22 cellular contexts compared by ENCODE assay signal in the genomic region with DNA sequence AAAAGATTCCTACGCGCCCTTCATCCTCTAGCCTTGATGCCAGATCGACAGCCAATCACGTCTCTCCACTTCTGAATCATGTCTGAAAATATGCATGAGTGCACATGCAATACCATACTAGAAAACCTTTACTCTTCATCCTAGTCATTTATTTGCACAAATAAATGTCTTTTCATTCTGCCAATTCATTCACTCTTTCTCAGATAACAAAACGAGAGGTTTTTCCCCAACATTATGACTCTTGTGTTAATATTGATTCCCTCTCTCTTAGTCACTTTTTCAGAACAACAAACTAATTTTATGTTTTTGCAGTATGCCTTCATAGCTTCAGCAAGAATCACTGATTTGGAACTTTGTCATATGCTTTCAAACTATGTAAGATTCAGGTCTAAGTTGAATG.
DNase-seq lines count a peak whose midpoint lies in the region; ATAC-seq and TF ChIP-seq lines count a peak whose summit lies in the region.
"Had no signal": no experiment of that assay in that cellular context is flagged by ENCODE, and none has a peak within 500 bp of the region (broad histone marks: within the 10 kb centered on the region; RNA-seq: fewer than 3 reads in every experiment).

No MANE protein-coding gene starts in this region.

- peaks cover 12% of the 10 kb centered on the region for H3K4me1 ChIP-seq in PC-3 (ENCODE audit: insufficient read depth, low read length)
- H3K4me1 ChIP-seq in heart left ventricle: no peaks in the 10 kb centered on the region
- H3K4me1 ChIP-seq: BE2C, Caco-2 had no signal

- peak overlapping the region; percentile 47; the same call in 1 of the 2 replicates for H3K4me2 ChIP-seq in PC-3 (ENCODE audit: low read length)

- DNase-seq in Caki2 (ENCODE audit: low read depth): peak; percentile 60
- peak; percentile 57 for DNase-seq in PC-3
- DNase-seq in hepatic stellate cell (ENCODE audit: low spot score): peak; percentile 1
- DNase-seq in Kasumi-1 (lab: John Stamatoyannopoulos, UW): no peak
- DNase-seq in heart left ventricle: no peak
- DNase-seq: 8988T; ACHN; BE2C; Caco-2; CD4-positive, alpha-beta T cell; CD8-positive, alpha-beta T cell; DMS 273 treated with DMSO at 0.1 percent for 48 hours; DMS153; DMS53; DMS79; DND-41; EL; GDM1 had no signal

- H3K27ac ChIP-seq in PC-3 (ENCODE audit: low read length): peak overlapping the region; percentile 46
- H3K27ac ChIP-seq in heart left ventricle: no peak overlapping the region
- H3K27ac ChIP-seq: BLaER1 treated with 17β-estradiol and CSF1 and Interleukin-3, amounts not matched to agents 10 nM and 100 nM; C4-2B had no signal

- 79 to 88% (median 83%) methylated on average over 5 of the region's 5 CpGs for WGBS in heart left ventricle, 4 donors

- intact Hi-C loops in PC-3 (cut with micrococcal nuclease) (no loop called here), heart left ventricle (cut with DNase I) (no loop called here)

- no peaks in the 10 kb centered on the region for H3K36me3 ChIP-seq in PC-3 (ENCODE audit: low read depth, low read length)
- no peaks in the 10 kb centered on the region for H3K36me3 ChIP-seq in heart left ventricle
- H3K36me3 ChIP-seq: BE2C; BLaER1 treated with 17β-estradiol and CSF1 and Interleukin-3, amounts not matched to agents 10 nM and 100 nM had no signal

- no peaks in the 10 kb centered on the region for H3K9me2 ChIP-seq in PC-3 (replicated peaks; ENCODE audit: low read length)

- BruUV-seq in PC-3 (replicated peaks; lab: Mats Ljungman, UMichigan): no TSS peak

- no peak for TF ChIP-seq POLR2A in heart left ventricle (IDR thresholded peaks at IDR 0.05)

- ATAC-seq in PC-3: peak; percentile 85
- ATAC-seq in heart left ventricle: no peak
- ATAC-seq in HG02970 (IDR thresholded peaks at IDR 0.05; ENCODE audit: low FRiP score, unreplicated experiment): no peak
- ATAC-seq: CD8-positive, alpha-beta T cell; GM12878 had no signal

- H3F3A ChIP-seq in PC-3 (ENCODE audit: low read length, unreplicated experiment): no peaks in the 10 kb centered on the region

- no peaks in the 10 kb centered on the region for H3K79me2 ChIP-seq in PC-3 (ENCODE audit: low read length)

- H3K9me3 ChIP-seq in PC-3 (ENCODE audit: low read length) (no peaks in the 10 kb centered on the region), heart left ventricle (no peaks in the 10 kb centered on the region)
- H3K9me3 ChIP-seq: BE2C; BLaER1 treated with 17β-estradiol and CSF1 and Interleukin-3, amounts not matched to agents 10 nM and 100 nM; Caco-2 had no signal

- no peak overlapping the region for H2AFZ ChIP-seq in PC-3 (ENCODE audit: low read length)

- POLR2A ChIA-PET in PC-3 (lab: Charles Lee; ENCODE audit: unreplicated experiment): no interaction called here

- TF ChIP-seq CTCF in PC-3 (conservative IDR thresholded peaks at IDR 0.05; ENCODE audit: low read depth, low read length): no peak
- TF ChIP-seq CTCF in heart left ventricle (IDR thresholded peaks at IDR 0.05): no peak

- H3K9ac ChIP-seq in PC-3 (ENCODE audit: low read length): no peak overlapping the region
- H3K9ac ChIP-seq: BLaER1 treated with 17β-estradiol and CSF1 and Interleukin-3, amounts not matched to agents 10 nM and 100 nM had no signal

- H4K20me1 ChIP-seq in PC-3 (ENCODE audit: low read length): no peaks in the 10 kb centered on the region
- H4K20me1 ChIP-seq: BLaER1 treated with 17β-estradiol and CSF1 and Interleukin-3, amounts not matched to agents 10 nM and 100 nM had no signal

- in situ Hi-C loops in Caki2 (cut with HindIII; ENCODE audit: low pct_unique_long_range_greater_than_20kb, low sequenced_read_pairs): no loop called here

- CTCF ChIA-PET in PC-3 (lab: Charles Lee): no interaction called here

- H3K27me3 ChIP-seq in PC-3 (ENCODE audit: low read length) (no peaks in the 10 kb centered on the region), heart left ventricle (no peaks in the 10 kb centered on the region)
- H3K27me3 ChIP-seq: BE2C; BLaER1 treated with 17β-estradiol and CSF1 and Interleukin-3, amounts not matched to agents 10 nM and 100 nM had no signal

- H3K4me3 ChIP-seq in PC-3 (ENCODE audit: low read length) (no peak overlapping the region), heart left ventricle (no peak overlapping the region)
- H3K4me3 ChIP-seq: BLaER1 treated with 17β-estradiol and CSF1 and Interleukin-3, amounts not matched to agents 10 nM and 100 nM; GM12878 had no signal

Comparison
In these comparisons a context has a peak if more than half of its experiments do, and no peak if none do; other contexts are left out.
1. DNase-seq: peak in Caki2 (single experiment), PC-3 (single experiment) and hepatic stellate cell (single experiment); none in Kasumi-1 (0 of 2) and heart left ventricle (0 of 5).